Comparison of ENCODE assay signal across 12 cellular contexts in genomic region chr5:173094012-173094661, GRCh38. TPM values are rescaled to one million over a fixed set of nuclear protein-coding genes. Genes with fewer than 3 reads are reported as not detected.
A peak's percentile ranks its signal among the peaks of the same experiment; 100 is the strongest.
DNase-seq lines count a peak whose midpoint lies in the region; ATAC-seq and TF ChIP-seq lines count a peak whose summit lies in the region.
"Had no signal": no experiment of that assay in that cellular context is flagged by ENCODE, and none has a peak within 500 bp of the region (broad histone marks: within the 10 kb centered on the region; RNA-seq: fewer than 3 reads in every experiment).

No MANE protein-coding gene starts in this region.

- H3K4me3 Mint-ChIP-seq in MCF 10A (ENCODE audit: unreplicated experiment): no peak overlapping the region
- H3K4me3 Mint-ChIP-seq: stimulated activated naive CD8-positive, alpha-beta T cell treated with anti-CD3 and anti-CD28 coated beads, Interleukin-15, amount 100 ng/mL, for 72 hours had no signal

- no peaks in the 10 kb centered on the region for H3K9me3 Mint-ChIP-seq in MCF 10A (ENCODE audit: unreplicated experiment)
- H3K9me3 Mint-ChIP-seq: stimulated activated naive CD8-positive, alpha-beta T cell treated with anti-CD3 and anti-CD28 coated beads, Interleukin-15, amount 100 ng/mL, for 72 hours had no signal

- peak in 1 of 4 donors; percentile 39 for TF ChIP-seq EP300 in upper lobe of left lung (IDR thresholded peaks at IDR 0.05)

- H3K27ac ChIP-seq in breast epithelium: no peak overlapping the region
- peak overlapping the region; percentile 10 for H3K27ac ChIP-seq in brain microvascular endothelial cell
- peak overlapping the region; percentile 1 to 59 (median 44) for H3K27ac ChIP-seq in upper lobe of left lung
- H3K27ac ChIP-seq: SK-N-MC had no signal

- DNase-seq in MCF 10A (ENCODE audit: unreplicated experiment) (peak; percentile 32), breast epithelium (ENCODE audit: low spot score in 2 of 2) (no peak), brain microvascular endothelial cell (peak; percentile 66), left colon (no peak), upper lobe of left lung (no peak), HUDEP-2 (lab: John Stamatoyannopoulos, UW; ENCODE audit: unreplicated experiment in 76 of 76) (no peak), NOMO-1 treated with dmso at 0.1 percent for 144 hours (lab: John Stamatoyannopoulos, UW; ENCODE audit: unreplicated experiment) (no peak)
- DNase-seq: NCI-H146; stimulated activated naive CD8-positive, alpha-beta T cell treated with anti-CD3 and anti-CD28 coated beads, Interleukin-15, amount 100 ng/mL, for 72 hours had no signal

- no peak for TF ChIP-seq POLR2A in breast epithelium (IDR thresholded peaks at IDR 0.05)
- TF ChIP-seq POLR2A in upper lobe of left lung (IDR thresholded peaks at IDR 0.05): no peak

- intact Hi-C loops in MCF 10A (cut with micrococcal nuclease): no loop called here
- intact Hi-C loops in breast epithelium (cut with DNase I; ENCODE audit: low total_unique reads): no loop called here
- intact Hi-C loops in left colon (cut with DNase I, micrococcal nuclease): no loop called here

- no peaks in the 10 kb centered on the region for H3K4me1 ChIP-seq in breast epithelium
- peaks cover 18 to 38% (median 31%) of the 10 kb centered on the region in 4 donors for H3K4me1 ChIP-seq in upper lobe of left lung

- H3K27ac Mint-ChIP-seq in MCF 10A (ENCODE audit: low read depth, unreplicated experiment): no peak overlapping the region
- H3K27ac Mint-ChIP-seq: stimulated activated naive CD8-positive, alpha-beta T cell treated with anti-CD3 and anti-CD28 coated beads, Interleukin-15, amount 100 ng/mL, for 72 hours had no signal

- no TSS peak for BruUV-seq in MCF 10A (replicated peaks; lab: Mats Ljungman, UMichigan)

- H3K4me1 Mint-ChIP-seq in MCF 10A (ENCODE audit: insufficient read depth, unreplicated experiment): peaks cover 23% of the 10 kb centered on the region

- ATAC-seq in left colon: peak; percentile 85
- peak; percentile 26 to 63 for ATAC-seq in upper lobe of left lung (ENCODE audit: low FRiP score in 2 of 2)
- no peak for ATAC-seq in HG03571 (IDR thresholded peaks at IDR 0.05; ENCODE audit: unreplicated experiment)
- ATAC-seq: stimulated activated naive CD8-positive, alpha-beta T cell treated with anti-CD3 and anti-CD28 coated beads, Interleukin-15, amount 100 ng/mL, for 72 hours had no signal

- in situ Hi-C loops in brain microvascular endothelial cell (cut with HindIII; ENCODE audit: low pct_ligation_motif_present, low sequenced_read_pairs): no loop called here

- 30 to 35% methylated on average over 4 of the region's 4 CpGs for WGBS in upper lobe of left lung, 2 donors

- no peaks in the 10 kb centered on the region for H3K27me3 Mint-ChIP-seq in MCF 10A (ENCODE audit: insufficient read depth, unreplicated experiment)
- H3K27me3 Mint-ChIP-seq: stimulated activated naive CD8-positive, alpha-beta T cell treated with anti-CD3 and anti-CD28 coated beads, Interleukin-15, amount 100 ng/mL, for 72 hours had no signal

- H3K27me3 ChIP-seq in breast epithelium (no peaks in the 10 kb centered on the region), brain microvascular endothelial cell (replicated peaks) (no peaks in the 10 kb centered on the region), upper lobe of left lung (no peaks in the 10 kb centered on the region)
- H3K27me3 ChIP-seq: BLaER1 treated with 17β-estradiol and CSF1 and Interleukin-3, amounts not matched to agents 10 nM and 100 nM had no signal

- H3K4me3 ChIP-seq in breast epithelium (no peak overlapping the region), brain microvascular endothelial cell (ENCODE audit: low read depth, low read length) (no peak overlapping the region), upper lobe of left lung (no peak overlapping the region)
- H3K4me3 ChIP-seq: BLaER1 treated with 17β-estradiol and CSF1 and Interleukin-3, amounts not matched to agents 10 nM and 100 nM; SK-N-MC had no signal

- TF ChIP-seq CTCF in MCF 10A (IDR thresholded peaks at IDR 0.05; ENCODE audit: unreplicated experiment): no peak
- TF ChIP-seq CTCF in breast epithelium (IDR thresholded peaks at IDR 0.05): no peak
- TF ChIP-seq CTCF in brain microvascular endothelial cell (IDR thresholded peaks at IDR 0.05; ENCODE audit: low read depth, low read length, missing control alignments): no peak
- TF ChIP-seq CTCF in upper lobe of left lung (IDR thresholded peaks at IDR 0.05): no peak

- CTCF ChIA-PET in MCF 10A (lab: Yijun Ruan, JAX): no interaction called here

- POLR2A ChIA-PET in MCF 10A (lab: Yijun Ruan, JAX): interaction anchor here (1.7 to 3.2 kb wide), 2 partner anchors 37 to 110 kb away, joined by 7 to 9 read pairs; partner anchors contain the start of gene ATP6V0E1

- no peaks in the 10 kb centered on the region for H3K9me3 ChIP-seq in breast epithelium
- H3K9me3 ChIP-seq in upper lobe of left lung: no peaks in the 10 kb centered on the region
- H3K9me3 ChIP-seq: BLaER1 treated with 17β-estradiol and CSF1 and Interleukin-3, amounts not matched to agents 10 nM and 100 nM had no signal

- H3K36me3 ChIP-seq in breast epithelium (peaks cover 6% of the 10 kb centered on the region), brain microvascular endothelial cell (replicated peaks) (no peaks in the 10 kb centered on the region), upper lobe of left lung (peaks cover 0 to 23% (median 8%) of the 10 kb centered on the region in 4 donors)

- peaks cover 25% of the 10 kb centered on the region for H3K36me3 Mint-ChIP-seq in MCF 10A (ENCODE audit: insufficient read depth, unreplicated experiment)

RNA-seq across cellular contexts. Expression of gene CREBRF, which starts 38.0 kb away (rescaled TPM):
- total RNA-seq in MCF 10A (2022): 16.2 and 22.7 TPM in 2 replicates
- 10 to 100 TPM; 51.1 to 77.1 (median 63.8) TPM for total RNA-seq in breast epithelium
- 10 to 100 TPM; 12.1 to 25.6 TPM for total RNA-seq in left colon
- total RNA-seq in upper lobe of left lung: 10 to 100 TPM; 22.0 to 65.0 (median 38.0) TPM

RNA-seq across cellular contexts. Expression of gene BNIP1, which starts 50.2 kb away (rescaled TPM):
- total RNA-seq in MCF 10A (2022) (22.1 and 35.1 TPM in 2 replicates), breast epithelium (10 to 100 TPM; 11.1 to 12.9 (median 11.7) TPM), left colon (10 to 100 TPM in 1 of 2 donors, 1 to 10 TPM in 1; 7.5 to 11.8 TPM), upper lobe of left lung (10 to 100 TPM in 3 of 6 donors, 1 to 10 TPM in 3; 2.1 to 12.5 (median 10.6) TPM)

Comparison
In these comparisons a context has a peak if more than half of its experiments do, and no peak if none do; other contexts are left out.
1. DNase-seq: peak in MCF 10A (single experiment) and brain microvascular endothelial cell (single experiment); none in breast epithelium (0 of 2), left colon (0 of 2), upper lobe of left lung (0 of 2), HUDEP-2 (0 of 76) and NOMO-1 treated with dmso at 0.1 percent for 144 hours (single experiment).
2. H3K27ac ChIP-seq: peak in brain microvascular endothelial cell (single experiment) and upper lobe of left lung (4 of 4); none in breast epithelium (0 of 2).